In genomic region chr10:22714524-22715289, GRCh38 we compare ENCODE assay signal across 8 cellular contexts. TPM values are rescaled to one million over a fixed set of nuclear protein-coding genes. Genes with fewer than 3 reads are reported as not detected.
DNase-seq lines count a peak whose midpoint lies in the region; ATAC-seq and TF ChIP-seq lines count a peak whose summit lies in the region.

PIP4K2A (minus strand) TSS chr10:22714578; CDS start chr10:22714326, 252 bp downstream.

- no peak for TF ChIP-seq CTCF in activated CD8-positive, alpha-beta T cell treated with anti-CD3 and anti-CD28 coated beads for 36 hours (IDR thresholded peaks at IDR 0.05)
- TF ChIP-seq CTCF in lung (IDR thresholded peaks at IDR 0.05; ENCODE audit: control extremely low read depth, extremely low read depth) = no peak

- H3K9me3 Mint-ChIP-seq in activated CD8-positive, alpha-beta T cell treated with anti-CD3 and anti-CD28 coated beads for 36 hours = no peaks in the 10 kb centered on the region

- H3K4me1 ChIP-seq in lung (ENCODE audit: control insufficient read depth in 2 of 2, insufficient read depth in 2 of 2, low read length in 2 of 2) = peaks cover 6% of the 10 kb centered on the region in 2 donors

- 9 to 23% methylated on average over 34 to 75 of the region's 75 CpGs for WGBS in lung, 2 donors

- peak within 1 kb of the TSS; percentile 90 for H3K27ac Mint-ChIP-seq in activated CD8-positive, alpha-beta T cell treated with anti-CD3 and anti-CD28 coated beads for 36 hours

- H3K4me3 ChIP-seq in lung = peak within 1 kb of the TSS; percentile 79

- no peaks in the 10 kb centered on the region for H3K9me3 ChIP-seq in lung (ENCODE audit: control insufficient read depth in 2 of 2, insufficient read depth in 1 of 2, low read length in 1 of 2)

- H3K27me3 ChIP-seq in lung (ENCODE audit: control insufficient read depth, insufficient read depth) = no peaks in the 10 kb centered on the region

- ATAC-seq in HG02870 (IDR thresholded peaks at IDR 0.05; ENCODE audit: unreplicated experiment) (peak; percentile 65), lung (ENCODE audit: insufficient read depth, low FRiP score) (peak; percentile 89)
- ATAC-seq in activated CD8-positive, alpha-beta T cell treated with anti-CD3 and anti-CD28 coated beads for 36 hours = peak; percentile 82

- DNase-seq in SKM-1 treated with dmso at 0.1 percent for 144 hours (lab: John Stamatoyannopoulos, UW; ENCODE audit: unreplicated experiment) (peak; percentile 8), SKM-1 (lab: John Stamatoyannopoulos, UW; ENCODE audit: unreplicated experiment) (no peak), NCI-H226 (peak; percentile 68), lung (ENCODE audit: low spot score) (peak; percentile 74)
- DNase-seq in activated CD8-positive, alpha-beta T cell treated with anti-CD3 and anti-CD28 coated beads for 36 hours = peak; percentile 75
- DNase-seq in effector CD4-positive, alpha-beta T cell = peak; percentile 66
- DNase-seq in stimulated activated CD4-positive, alpha-beta T cell treated with anti-CD3 and anti-CD28 coated beads, TNF-alpha, amount 100 ng/mL, for 1 hour (ENCODE audit: low read depth in 3 of 3, low spot score in 1 of 3) = peak in 2 of 3 donors; percentile 56 to 68

- POLR2A ChIA-PET in activated CD8-positive, alpha-beta T cell treated with anti-CD3 and anti-CD28 coated beads for 36 hours (lab: Charles Lee) = interaction anchor here (1.0 to 4.2 kb wide), 13 partner anchors 10 to 102 kb away, joined by 3 to 40 read pairs (median 7); no protein-coding TSS in a partner anchor

- H3K36me3 Mint-ChIP-seq in activated CD8-positive, alpha-beta T cell treated with anti-CD3 and anti-CD28 coated beads for 36 hours (ENCODE audit: low read depth) = peaks cover 11% of the 10 kb centered on the region

- peaks cover 23% of the 10 kb centered on the region for H3K4me1 Mint-ChIP-seq in activated CD8-positive, alpha-beta T cell treated with anti-CD3 and anti-CD28 coated beads for 36 hours (ENCODE audit: low read depth)

- intact Hi-C loops in activated CD8-positive, alpha-beta T cell treated with anti-CD3 and anti-CD28 coated beads for 36 hours (cut with micrococcal nuclease) = loop anchor here (5.0 to 10.0 kb wide), 4 partner anchors 47 to 270 kb away; no protein-coding TSS in a partner anchor

- no peaks in the 10 kb centered on the region for H3K27me3 Mint-ChIP-seq in activated CD8-positive, alpha-beta T cell treated with anti-CD3 and anti-CD28 coated beads for 36 hours

- no peaks in the 10 kb centered on the region for H3K36me3 ChIP-seq in lung (ENCODE audit: control insufficient read depth in 2 of 2, insufficient read depth in 2 of 2, low read length in 2 of 2)

- H3K4me3 Mint-ChIP-seq in activated CD8-positive, alpha-beta T cell treated with anti-CD3 and anti-CD28 coated beads for 36 hours = peak within 1 kb of the TSS; percentile 92

- CTCF ChIA-PET in activated CD8-positive, alpha-beta T cell treated with anti-CD3 and anti-CD28 coated beads for 36 hours (lab: Charles Lee) = interaction anchor here (0.6 to 1.5 kb wide), 3 partner anchors 44 to 74 kb away, joined by 3 to 4 read pairs (median 3); no protein-coding TSS in a partner anchor

- peak within 1 kb of the TSS; percentile 47 to 94 for H3K27ac ChIP-seq in lung (ENCODE audit: low read depth in 1 of 2, low read length in 1 of 2)

RNA-seq across cellular contexts. Expression of gene PIP4K2A, which starts in this region (rescaled TPM):
- 100 to 1,000 TPM; 108 to 115 TPM for total RNA-seq in activated CD8-positive, alpha-beta T cell treated with anti-CD3 and anti-CD28 coated beads for 36 hours
- total RNA-seq in lung = 10 to 100 TPM; 37.0 to 42.2 TPM
- 10 to 100 TPM in 1 of 2 donors, 1 to 10 TPM in 1; 7.3 to 18.2 TPM for polyA plus RNA-seq in lung
